Comparison of ENCODE assay signal across 25 cellular contexts in the genomic region with DNA sequence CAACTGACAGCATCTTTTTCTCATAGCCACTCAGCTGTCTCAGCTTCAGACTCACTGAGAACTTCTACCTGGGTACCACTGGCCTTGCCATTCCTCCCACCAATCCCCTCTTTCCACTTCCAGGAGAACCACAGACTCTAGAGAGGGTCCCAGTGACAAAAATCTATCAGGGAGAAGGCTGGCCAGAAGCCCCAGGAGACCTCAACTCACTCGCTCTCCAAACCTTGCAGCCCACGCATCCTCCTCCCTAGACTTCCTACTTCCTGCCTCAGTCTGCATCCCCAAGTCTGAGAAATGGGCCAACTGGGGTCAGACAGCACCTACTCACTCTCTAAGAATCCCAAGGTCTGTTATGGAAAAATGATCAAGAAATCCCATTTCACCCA. TPM values are rescaled to one million over a fixed set of nuclear protein-coding genes. Genes with fewer than 3 reads are reported as not detected.
"Had no signal": no experiment of that assay in that cellular context is flagged by ENCODE, and none has a peak within 500 bp of the region (broad histone marks: within the 10 kb centered on the region; RNA-seq: fewer than 3 reads in every experiment).

No MANE protein-coding gene starts in this region.

- H3K4me3 Mint-ChIP-seq: activated naive CD8-positive, alpha-beta T cell; activated T-helper 1 cell treated with anti-CD3 and anti-CD28 coated beads, Interleukin-12 subunit alpha, Interleukin-12 subunit beta, Interleukin-2, Interleukin-4 antibody, amounts not matched to agents 30 ng/mL and 10 ng/mL and 1 ng/mL, durations not matched to agents 14 hours and 24 hours and 36 hours; neural crest cell had no signal

- H3K9me3 Mint-ChIP-seq: neural crest cell had no signal

- H3K27ac ChIP-seq: lower lobe of right lung, sigmoid colon, thoracic aorta, upper lobe of left lung, WERI-Rb-1 had no signal

- ATAC-seq: left colon, lower lobe of right lung, SK-N-SH treated with all-trans-retinoic acid at 6 μM for 48 hours had no signal

- H3K4me1 ChIP-seq: lower lobe of right lung had no signal

- H3K27ac Mint-ChIP-seq: activated naive CD8-positive, alpha-beta T cell; activated T-helper 1 cell treated with anti-CD3 and anti-CD28 coated beads, Interleukin-12 subunit alpha, Interleukin-12 subunit beta, Interleukin-2, Interleukin-4 antibody, amounts not matched to agents 30 ng/mL and 10 ng/mL and 1 ng/mL, durations not matched to agents 14 hours and 24 hours and 36 hours; naive B cell had no signal

- DNase-seq: activated gamma-delta T cell treated with Interleukin-2 at 50 U/mL for 16 hours; activated T-cell treated with anti-CD3 and anti-CD28 coated beads for 4 hours; left colon; lower lobe of right lung; mesendoderm; naive B cell; occipital lobe; sigmoid colon; stimulated activated CD4-positive, alpha-beta T cell treated with anti-CD3 and anti-CD28 coated beads, Interleukin-2, amount 100 ng/mL, for 48 hours; stimulated activated naive CD4-positive, alpha-beta T cell treated with Interleukin-2 at 50 U/mL for 16 hours; WERI-Rb-1 had no signal

- H3K36me3 ChIP-seq: heart right ventricle, lower lobe of right lung, sigmoid colon, thoracic aorta, upper lobe of left lung, WERI-Rb-1 had no signal

- H3K9me3 ChIP-seq: thoracic aorta, upper lobe of left lung had no signal

- H3K4me3 ChIP-seq: heart right ventricle, lower lobe of right lung, sigmoid colon, smooth muscle cell, thoracic aorta, upper lobe of left lung had no signal

RNA-seq across cellular contexts. Expression of a gene that starts 1.2 kb away (rescaled TPM):
- total RNA-seq: activated CD8-positive, alpha-beta memory T cell treated with anti-CD3 and anti-CD28 coated beads for 36 hours; activated T-helper 1 cell treated with anti-CD3 and anti-CD28 coated beads, Interleukin-12 subunit alpha, Interleukin-12 subunit beta, Interleukin-2, Interleukin-4 antibody, amounts not matched to agents 30 ng/mL and 10 ng/mL and 1 ng/mL, durations not matched to agents 14 hours and 24 hours and 36 hours; cerebellum; fibroblast of lung; heart right ventricle; left colon; lower lobe of right lung; mucosa of gallbladder; neural crest cell; occipital lobe; posterior vena cava; renal cortical epithelial cell; smooth muscle cell; thoracic aorta; upper lobe of left lung had no signal
- polyA plus RNA-seq: heart right ventricle, sigmoid colon, smooth muscle cell had no signal

RNA-seq across cellular contexts. Expression of a gene that starts 2.5 kb away (rescaled TPM):
- total RNA-seq: activated CD8-positive, alpha-beta memory T cell treated with anti-CD3 and anti-CD28 coated beads for 36 hours; activated T-helper 1 cell treated with anti-CD3 and anti-CD28 coated beads, Interleukin-12 subunit alpha, Interleukin-12 subunit beta, Interleukin-2, Interleukin-4 antibody, amounts not matched to agents 30 ng/mL and 10 ng/mL and 1 ng/mL, durations not matched to agents 14 hours and 24 hours and 36 hours; cerebellum; fibroblast of lung; heart right ventricle; left colon; lower lobe of right lung; mucosa of gallbladder; neural crest cell; occipital lobe; posterior vena cava; renal cortical epithelial cell; sigmoid colon; smooth muscle cell; thoracic aorta; upper lobe of left lung had no signal
- polyA plus RNA-seq: heart right ventricle, smooth muscle cell had no signal

RNA-seq across cellular contexts. Expression of a gene that starts 16.9 kb away (rescaled TPM):
- total RNA-seq: thoracic aorta had no signal
